ENCODE assay signal across 8 cellular contexts in the genomic region with DNA sequence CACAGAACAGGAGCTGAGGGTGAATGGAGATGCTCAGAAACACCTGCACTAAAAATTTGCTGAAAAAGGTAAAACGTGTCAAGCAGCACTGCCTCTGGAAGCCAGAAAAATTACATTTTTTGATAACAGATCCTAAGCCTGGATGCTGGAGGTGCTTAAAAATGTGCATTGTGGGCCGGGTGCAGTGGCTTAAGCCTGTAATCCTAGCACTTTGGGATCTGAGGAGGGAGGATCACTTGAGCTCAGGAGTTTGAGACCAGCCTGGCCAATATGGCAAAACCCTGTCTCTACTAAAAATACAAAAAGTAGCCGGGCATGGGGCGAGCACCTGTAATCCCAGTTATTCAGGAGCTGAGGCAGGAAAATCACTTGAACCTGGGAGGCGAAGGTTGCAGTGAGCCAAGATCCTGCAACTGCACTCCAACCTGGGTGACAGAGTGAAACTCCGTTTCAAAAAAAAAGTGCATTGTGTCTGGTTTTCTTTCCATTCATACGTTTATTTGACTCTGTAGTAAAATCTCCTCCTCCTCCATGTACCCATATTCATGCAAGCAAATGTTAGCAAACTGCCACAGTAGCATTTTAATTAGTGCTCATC. TPM values are rescaled to one million over a fixed set of nuclear protein-coding genes. Genes with fewer than 3 reads are reported as not detected.
DNase-seq lines count a peak whose midpoint lies in the region; TF ChIP-seq lines count a peak whose summit lies in the region.

No MANE protein-coding gene starts in this region.

- H3K27me3 ChIP-seq in BE2C = no peaks in the 10 kb centered on the region
- no peaks in the 10 kb centered on the region for H3K27me3 ChIP-seq in HUES48 (ENCODE audit: control insufficient read depth, insufficient read depth, low read length)
- no peaks in the 10 kb centered on the region for H3K27me3 ChIP-seq in breast epithelium
- H3K27me3 ChIP-seq in muscle layer of duodenum (ENCODE audit: low read depth, low read length) = no peaks in the 10 kb centered on the region

- H3K4me3 ChIP-seq in BE2C (ENCODE audit: low read depth, low read length) = peak overlapping the region; percentile 82
- H3K4me3 ChIP-seq in HUES48 (ENCODE audit: low read depth, low read length) = peak overlapping the region; percentile 84
- H3K4me3 ChIP-seq in breast epithelium = peak overlapping the region; percentile 56 to 65 (median 61)
- H3K4me3 ChIP-seq in muscle layer of duodenum (ENCODE audit: low read depth in 1 of 2, low read length in 2 of 2) = peak overlapping the region; percentile 86 to 87

- H3K36me3 ChIP-seq in BE2C (no peaks in the 10 kb centered on the region), HUES48 (ENCODE audit: control insufficient read depth, insufficient read depth, low read length) (no peaks in the 10 kb centered on the region), breast epithelium (no peaks in the 10 kb centered on the region), muscle layer of duodenum (ENCODE audit: control insufficient read depth in 1 of 2, insufficient read depth in 2 of 2, low read length in 2 of 2) (peaks cover 3 to 6% of the 10 kb centered on the region in 2 donors)

- H3K9me3 ChIP-seq in BE2C (no peaks in the 10 kb centered on the region), HUES48 (ENCODE audit: control insufficient read depth, insufficient read depth, low read length) (no peaks in the 10 kb centered on the region), breast epithelium (no peaks in the 10 kb centered on the region), muscle layer of duodenum (ENCODE audit: control insufficient read depth in 1 of 2, low read length in 2 of 2) (no peaks in the 10 kb centered on the region)

- H3K27ac ChIP-seq in HUES48 (ENCODE audit: low read depth, low read length) = no peak overlapping the region
- H3K27ac ChIP-seq in breast epithelium = peak overlapping the region; percentile 74 to 89
- peak overlapping the region; percentile 95 for H3K27ac ChIP-seq in muscle layer of duodenum (ENCODE audit: low read length)

- H3K9ac ChIP-seq in HUES48 (ENCODE audit: low read depth, low read length) = no peak overlapping the region

- TF ChIP-seq CTCF in BE2C (IDR thresholded peaks at IDR 0.05; ENCODE audit: low read depth, low read length) (no peak), breast epithelium (IDR thresholded peaks at IDR 0.05) (no peak)

- DNase-seq in BE2C = no peak
- no peak for DNase-seq in breast epithelium (ENCODE audit: low spot score in 2 of 2)
- DNase-seq in NCI-H510A (lab: John Stamatoyannopoulos, UW) = no peak
- no peak for DNase-seq in stimulated activated CD4-positive, alpha-beta T cell treated with anti-CD3 and anti-CD28 coated beads, Interleukin-4, amount 100 ng/mL, for 4 hours
- no peak for DNase-seq in ureter (ENCODE audit: low spot score)
- DNase-seq in NOMO-1 treated with DMSO at 0.1 percent for 48 hours (lab: John Stamatoyannopoulos, UW; ENCODE audit: unreplicated experiment) = no peak

- H3K4me1 ChIP-seq in BE2C (peaks cover 7% of the 10 kb centered on the region), HUES48 (ENCODE audit: control insufficient read depth, insufficient read depth, low read length) (peaks cover 18% of the 10 kb centered on the region; the same call in 1 of the 2 replicates), breast epithelium (peaks cover 0 to 7% of the 10 kb centered on the region in 2 donors), muscle layer of duodenum (ENCODE audit: control insufficient read depth in 1 of 2, insufficient read depth in 2 of 2, low read length in 2 of 2) (peaks cover 0 to 14% of the 10 kb centered on the region in 2 donors)

- no peak for TF ChIP-seq POLR2A in breast epithelium (IDR thresholded peaks at IDR 0.05)

- intact Hi-C loops in breast epithelium (cut with DNase I; ENCODE audit: low total_unique reads) = no loop called here

RNA-seq across cellular contexts. Expression of a gene that starts 0.6 kb away (rescaled TPM):
- polyA plus RNA-seq in BE2C (2012; ENCODE audit: insufficient read depth, insufficient read length, low read depth) = 2.4 TPM
- total RNA-seq in breast epithelium (10 to 100 TPM in 2 of 3 donors, 1 to 10 TPM in 1; 9.1 to 23.4 (median 12.8) TPM), ureter (26.2 TPM)

RNA-seq across cellular contexts. Expression of a gene that starts 18.6 kb away (rescaled TPM):
- 3.6 TPM for polyA plus RNA-seq in BE2C (2012; ENCODE audit: insufficient read depth, insufficient read length, low read depth)
- total RNA-seq in breast epithelium = 10 to 100 TPM in 2 of 3 donors, 1 to 10 TPM in 1; 4.8 to 18.7 (median 11.5) TPM
- 15.0 TPM for total RNA-seq in ureter

RNA-seq across cellular contexts. Expression of a gene that starts 36.5 kb away (rescaled TPM):
- 4.9 TPM for polyA plus RNA-seq in BE2C (2012; ENCODE audit: insufficient read depth, insufficient read length, low read depth)
- total RNA-seq in breast epithelium (10 to 100 TPM; 13.6 to 20.3 (median 13.8) TPM), ureter (15.8 TPM)

RNA-seq across cellular contexts. Expression of a gene that starts 38.8 kb away (rescaled TPM):
- polyA plus RNA-seq in BE2C (2012; ENCODE audit: insufficient read depth, insufficient read length, low read depth) = 2.4 TPM
- total RNA-seq in breast epithelium (10 to 100 TPM in 2 of 3 donors, 1 to 10 TPM in 1; 7.4 to 18.0 (median 12.5) TPM), ureter (13.9 TPM)

RNA-seq across cellular contexts. Expression of a gene that starts 56.3 kb away (rescaled TPM):
- 31.1 TPM for polyA plus RNA-seq in BE2C (2012; ENCODE audit: insufficient read depth, insufficient read length, low read depth)
- 10 to 100 TPM; 10.6 to 19.6 (median 14.1) TPM for total RNA-seq in breast epithelium
- 24.7 TPM for total RNA-seq in ureter
